ENCODE assay signal across 23 cellular contexts in genomic region chr10:15792777-15793176, GRCh38.
"Had no signal": no experiment of that assay in that cellular context is flagged by ENCODE, and none has a peak within 500 bp of the region (broad histone marks: within the 10 kb centered on the region; RNA-seq: fewer than 3 reads in every experiment).

No MANE protein-coding gene starts in this region.

- H3K4me2 ChIP-seq: hepatocyte had no signal

- H3K27me3 Mint-ChIP-seq: activated CD4-positive, alpha-beta T cell treated with anti-CD3 and anti-CD28 coated beads for 36 hours; activated naive CD8-positive, alpha-beta T cell treated with anti-CD3 and anti-CD28 coated beads for 36 hours had no signal

- ATAC-seq: activated CD4-positive, alpha-beta T cell treated with anti-CD3 and anti-CD28 coated beads for 36 hours; activated T-cell treated with anti-CD3 and anti-CD28 coated beads, Interleukin-2, amount 50 U/mL, for 4 hours; foreskin keratinocyte; WTC11 had no signal

- H3K27me3 ChIP-seq: foreskin keratinocyte, hepatocyte had no signal

- H3K79me2 ChIP-seq: hepatocyte, parathyroid adenoma had no signal

- H3K4me3 Mint-ChIP-seq: activated CD4-positive, alpha-beta T cell treated with anti-CD3 and anti-CD28 coated beads for 36 hours; activated naive CD8-positive, alpha-beta T cell treated with anti-CD3 and anti-CD28 coated beads for 36 hours; activated T-cell treated with anti-CD3 and anti-CD28 coated beads, Interleukin-2, amount 50 U/mL, for 4 hours; immature natural killer cell; T-helper 1 cell treated with Interleukin-12 subunit alpha and Interleukin-12 subunit beta and Interleukin-4 antibody, amounts not matched to agents 30 μg/mL and 1 μg/mL, for 36 hours; WTC11 had no signal

- H3K9me3 Mint-ChIP-seq: activated naive CD8-positive, alpha-beta T cell treated with anti-CD3 and anti-CD28 coated beads for 36 hours; activated T-cell treated with anti-CD3 and anti-CD28 coated beads, Interleukin-2, amount 50 U/mL, for 4 hours; activated T-helper 2 cell treated with anti-CD3 and anti-CD28 coated beads, Interferon-gamma antibody, Interleukin-2, Interleukin-4, amounts not matched to agents 10 μg/mL and 5 μg/mL and 100 μg/mL, durations not matched to agents 14 hours and 24 hours and 36 hours; immature natural killer cell; T-helper 1 cell treated with Interleukin-12 subunit alpha and Interleukin-12 subunit beta and Interleukin-4 antibody, amounts not matched to agents 30 μg/mL and 1 μg/mL, for 36 hours; WTC11 had no signal

- H3K9ac ChIP-seq: parathyroid adenoma had no signal

- H3K9me3 ChIP-seq: left ventricle myocardium inferior had no signal

- H3K36me3 Mint-ChIP-seq: WTC11 had no signal

- H3K4me1 Mint-ChIP-seq: activated naive CD8-positive, alpha-beta T cell treated with anti-CD3 and anti-CD28 coated beads for 36 hours; WTC11 had no signal

- H3K4me3 ChIP-seq: hepatocyte, left ventricle myocardium inferior had no signal

- H3K27ac ChIP-seq: foreskin keratinocyte, hepatocyte, parathyroid adenoma had no signal

- H3K27ac Mint-ChIP-seq: activated CD4-positive, alpha-beta T cell treated with anti-CD3 and anti-CD28 coated beads for 36 hours; activated naive CD8-positive, alpha-beta T cell treated with anti-CD3 and anti-CD28 coated beads for 36 hours; activated T-helper 2 cell treated with anti-CD3 and anti-CD28 coated beads, Interferon-gamma antibody, Interleukin-2, Interleukin-4, amounts not matched to agents 10 μg/mL and 5 μg/mL and 100 μg/mL, durations not matched to agents 14 hours and 24 hours and 36 hours; immature natural killer cell; T-helper 1 cell treated with Interleukin-12 subunit alpha and Interleukin-12 subunit beta and Interleukin-4 antibody, amounts not matched to agents 30 μg/mL and 1 μg/mL, for 36 hours; WTC11 had no signal

- H3K4me1 ChIP-seq: foreskin keratinocyte, parathyroid adenoma had no signal

- DNase-seq: activated CD4-positive, alpha-beta T cell treated with anti-CD3 and anti-CD28 coated beads for 36 hours; activated CD4-positive, alpha-beta T cell treated with anti-CD3 and anti-CD28 coated beads, Interleukin-2, amount 50 U/mL, for 48 hours; activated CD8-positive, alpha-beta memory T cell treated with anti-CD3 and anti-CD28 coated beads, Interleukin-2, amount 50 U/mL, for 48 hours; activated naive CD4-positive, alpha-beta T cell; activated naive CD8-positive, alpha-beta T cell treated with anti-CD3 and anti-CD28 coated beads for 36 hours; activated T-cell treated with anti-CD3 and anti-CD28 coated beads, Interleukin-2, amount 50 U/mL, for 4 hours; amniotic stem cell; cortex of kidney; effector CD4-positive, alpha-beta T cell; erythroblast; foreskin keratinocyte; immature natural killer cell; left ventricle myocardium inferior; midbrain; nucleus accumbens; stimulated activated CD4-positive, alpha-beta T cell treated with anti-CD3 and anti-CD28 coated beads, Interleukin-4, amount 100 ng/mL, for 1 hour; stimulated activated naive CD4-positive, alpha-beta T cell; T1000 had no signal
